22 cellular contexts compared by ENCODE assay signal in the genomic region with DNA sequence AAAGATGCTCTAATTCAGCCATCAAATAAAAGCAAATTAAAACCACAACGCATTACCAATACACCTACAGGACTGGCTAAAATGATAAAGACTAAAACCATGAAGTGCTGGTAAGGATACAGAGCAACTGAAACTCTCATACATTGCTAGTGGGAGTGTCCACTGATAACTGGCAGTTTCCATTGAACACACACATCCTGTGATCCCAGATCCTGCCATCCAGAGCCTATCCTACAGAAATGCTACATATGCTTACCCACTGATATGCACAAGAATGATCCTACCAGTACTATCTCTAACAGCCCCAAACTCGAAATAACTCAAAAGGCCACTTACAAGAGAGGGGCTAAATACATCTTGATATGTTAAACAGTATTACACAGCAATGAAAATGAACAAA.
DNase-seq lines count a peak whose midpoint lies in the region; ATAC-seq and TF ChIP-seq lines count a peak whose summit lies in the region.
"Had no signal": no experiment of that assay in that cellular context is flagged by ENCODE, and none has a peak within 500 bp of the region (broad histone marks: within the 10 kb centered on the region; RNA-seq: fewer than 3 reads in every experiment).

No MANE protein-coding gene starts in this region.

- H3K36me3 Mint-ChIP-seq in activated CD8-positive, alpha-beta memory T cell treated with anti-CD3 and anti-CD28 coated beads, Interleukin-2, amount 10 ng/mL, durations not matched to agents 7 days and 5 days, result peaks cover 22% of the 10 kb centered on the region
- peaks cover 40% of the 10 kb centered on the region for H3K36me3 Mint-ChIP-seq in activated CD8-positive, alpha-beta T cell treated with anti-CD3 and anti-CD28 coated beads, Interleukin-2, amount 10 ng/mL, durations not matched to agents 7 days and 5 days (ENCODE audit: low read depth)

- peak overlapping the region; percentile 80 for H3K4me3 Mint-ChIP-seq in activated CD8-positive, alpha-beta memory T cell treated with anti-CD3 and anti-CD28 coated beads, Interleukin-2, amount 10 ng/mL, durations not matched to agents 7 days and 5 days
- peak overlapping the region; percentile 66 for H3K4me3 Mint-ChIP-seq in activated CD8-positive, alpha-beta T cell treated with anti-CD3 and anti-CD28 coated beads, Interleukin-2, amount 10 ng/mL, durations not matched to agents 7 days and 5 days
- H3K4me3 Mint-ChIP-seq: activated B cell treated with CpG ODN at 0.5 μM for 24 hours; brain; nephron progenitor cell; stimulated activated effector memory CD8-positive, alpha-beta T cell treated with anti-CD3 and anti-CD28 coated beads, Interleukin-12 subunit alpha, Interleukin-12 subunit beta, amount 100 ng/mL, for 72 hours had no signal

- DNase-seq in activated CD8-positive, alpha-beta memory T cell treated with anti-CD3 and anti-CD28 coated beads, Interleukin-2, amount 10 ng/mL, durations not matched to agents 7 days and 5 days, result no peak
- DNase-seq in activated CD8-positive, alpha-beta memory T cell treated with anti-CD3 and anti-CD28 coated beads, Interleukin-2, amount 50 U/mL, for 48 hours, result no peak
- peak; percentile 14 for DNase-seq in activated CD8-positive, alpha-beta T cell treated with anti-CD3 and anti-CD28 coated beads, Interleukin-2, amount 10 ng/mL, durations not matched to agents 7 days and 5 days
- DNase-seq in islet precursor cell (peak; percentile 4), GM03348 (ENCODE audit: low spot score) (no peak)
- DNase-seq: activated B cell treated with CpG ODN at 0.5 μM for 24 hours, colonic mucosa, DMS 273 treated with DMSO at 0.1 percent for 48 hours, KG1, MV-4-11, NCI-H187 treated with DMSO at 0.1 percent for 48 hours, NCI-H2227 treated with DMSO at 0.1 percent for 48 hours, nephron progenitor cell, SJCRH30 had no signal

- H3K27ac ChIP-seq in HEK293 (ENCODE audit: extremely low read depth, low read depth, low read length), result no peak overlapping the region
- H3K27ac ChIP-seq: BLaER1, colonic mucosa, PC-9 had no signal

- CTCF ChIA-PET in activated CD8-positive, alpha-beta memory T cell treated with anti-CD3 and anti-CD28 coated beads, Interleukin-2, amount 10 ng/mL, durations not matched to agents 7 days and 5 days (lab: Charles Lee), result interaction anchor here (1.0 to 2.5 kb wide), 4 partner anchors 10 to 52 kb away, joined by 4 to 11 read pairs (median 4); no protein-coding TSS in a partner anchor
- CTCF ChIA-PET in HEK293 (lab: Yijun Ruan, JAX), result interaction anchor here (1.3 kb wide), 1 partner anchor 11 kb away, joined by 3 read pairs; no protein-coding TSS in a partner anchor
- CTCF ChIA-PET in activated CD8-positive, alpha-beta T cell treated with anti-CD3 and anti-CD28 coated beads, Interleukin-2, amount 10 ng/mL, durations not matched to agents 7 days and 5 days (lab: Charles Lee), result interaction anchor here (1.0 to 1.1 kb wide), 2 partner anchors 55 to 82 kb away, joined by 3 to 5 read pairs; no protein-coding TSS in a partner anchor

- H3K4me3 ChIP-seq in HEK293 (ENCODE audit: low read depth, low read length), result no peak overlapping the region
- H3K4me3 ChIP-seq: BLaER1, colonic mucosa, PC-9, SJCRH30 had no signal

- no peak for TF ChIP-seq CTCF in HEK293 (tag by site-specific recombination; IDR thresholded peaks at IDR 0.05)

- peaks cover 63% of the 10 kb centered on the region for H3K4me1 Mint-ChIP-seq in activated CD8-positive, alpha-beta memory T cell treated with anti-CD3 and anti-CD28 coated beads, Interleukin-2, amount 10 ng/mL, durations not matched to agents 7 days and 5 days
- peaks cover 66% of the 10 kb centered on the region for H3K4me1 Mint-ChIP-seq in activated CD8-positive, alpha-beta T cell treated with anti-CD3 and anti-CD28 coated beads, Interleukin-2, amount 10 ng/mL, durations not matched to agents 7 days and 5 days (ENCODE audit: low read depth)

- peak overlapping the region; percentile 98 for H3K27ac Mint-ChIP-seq in activated CD8-positive, alpha-beta memory T cell treated with anti-CD3 and anti-CD28 coated beads, Interleukin-2, amount 10 ng/mL, durations not matched to agents 7 days and 5 days
- H3K27ac Mint-ChIP-seq in activated CD8-positive, alpha-beta T cell treated with anti-CD3 and anti-CD28 coated beads, Interleukin-2, amount 10 ng/mL, durations not matched to agents 7 days and 5 days, result peak overlapping the region; percentile 65
- H3K27ac Mint-ChIP-seq: activated B cell treated with CpG ODN at 0.5 μM for 24 hours; nephron progenitor cell; stimulated activated effector memory CD8-positive, alpha-beta T cell treated with anti-CD3 and anti-CD28 coated beads, Interleukin-12 subunit alpha, Interleukin-12 subunit beta, amount 100 ng/mL, for 72 hours had no signal

- H3K36me3 ChIP-seq in HEK293 (ENCODE audit: control insufficient read depth in 2 of 2, insufficient read depth in 1 of 2, low read length in 2 of 2), result no peaks in the 10 kb centered on the region
- H3K36me3 ChIP-seq: colonic mucosa, SJCRH30 had no signal

- POLR2A ChIA-PET in HEK293 (lab: Yijun Ruan, JAX), result no interaction called here
- POLR2A ChIA-PET in activated CD8-positive, alpha-beta T cell treated with anti-CD3 and anti-CD28 coated beads, Interleukin-2, amount 10 ng/mL, durations not matched to agents 7 days and 5 days (lab: Charles Lee), result interaction anchor here (1.0 kb wide), 1 partner anchor 82 kb away, joined by 3 read pairs; no protein-coding TSS in a partner anchor

- peak; percentile 9 for ATAC-seq in activated CD8-positive, alpha-beta memory T cell treated with anti-CD3 and anti-CD28 coated beads, Interleukin-2, amount 10 ng/mL, durations not matched to agents 7 days and 5 days
- no peak for ATAC-seq in activated CD8-positive, alpha-beta T cell treated with anti-CD3 and anti-CD28 coated beads, Interleukin-2, amount 10 ng/mL, durations not matched to agents 7 days and 5 days
- ATAC-seq in GM18907 (IDR thresholded peaks at IDR 0.05; ENCODE audit: unreplicated experiment) (no peak), HG03159 (IDR thresholded peaks at IDR 0.05; ENCODE audit: unreplicated experiment) (no peak)
- ATAC-seq: left lobe of liver; stimulated activated effector memory CD8-positive, alpha-beta T cell treated with anti-CD3 and anti-CD28 coated beads, Interleukin-12 subunit alpha, Interleukin-12 subunit beta, amount 100 ng/mL, for 72 hours had no signal

- peaks cover 11% of the 10 kb centered on the region for H3K4me1 ChIP-seq in HEK293 (ENCODE audit: control insufficient read depth, insufficient read depth, low read length)
- H3K4me1 ChIP-seq: colonic mucosa had no signal

- H3K9me3 Mint-ChIP-seq in activated CD8-positive, alpha-beta memory T cell treated with anti-CD3 and anti-CD28 coated beads, Interleukin-2, amount 10 ng/mL, durations not matched to agents 7 days and 5 days (ENCODE audit: low read depth), result no peaks in the 10 kb centered on the region
- H3K9me3 Mint-ChIP-seq in activated CD8-positive, alpha-beta T cell treated with anti-CD3 and anti-CD28 coated beads, Interleukin-2, amount 10 ng/mL, durations not matched to agents 7 days and 5 days (ENCODE audit: insufficient read depth), result no peaks in the 10 kb centered on the region
- H3K9me3 Mint-ChIP-seq: activated B cell treated with CpG ODN at 0.5 μM for 24 hours; nephron progenitor cell; stimulated activated effector memory CD8-positive, alpha-beta T cell treated with anti-CD3 and anti-CD28 coated beads, Interleukin-12 subunit alpha, Interleukin-12 subunit beta, amount 100 ng/mL, for 72 hours had no signal

- H3K9me3 ChIP-seq in HEK293 (ENCODE audit: control insufficient read depth, insufficient read depth, low read depth, low read length), result no peaks in the 10 kb centered on the region
- H3K9me3 ChIP-seq: colonic mucosa, SJCRH30 had no signal

- no peaks in the 10 kb centered on the region for H3K27me3 Mint-ChIP-seq in activated CD8-positive, alpha-beta memory T cell treated with anti-CD3 and anti-CD28 coated beads, Interleukin-2, amount 10 ng/mL, durations not matched to agents 7 days and 5 days
- H3K27me3 Mint-ChIP-seq in activated CD8-positive, alpha-beta T cell treated with anti-CD3 and anti-CD28 coated beads, Interleukin-2, amount 10 ng/mL, durations not matched to agents 7 days and 5 days (ENCODE audit: low read depth), result no peaks in the 10 kb centered on the region
- H3K27me3 Mint-ChIP-seq: activated B cell treated with CpG ODN at 0.5 μM for 24 hours, brain had no signal

TF ChIP-seq in HEK293, 187 proteins besides CTCF, POLR2A, EP300 and RAD21:
- TF ChIP-seq ZNF302 (tag by site-specific recombination; IDR thresholded peaks at IDR 0.05; ENCODE audit: low read depth) (no peak), ZNF785 (tag by site-specific recombination; IDR thresholded peaks at IDR 0.05) (no peak), WT1 (tag by site-specific recombination; IDR thresholded peaks at IDR 0.05) (no peak), ZNF664 (tag by site-specific recombination; IDR thresholded peaks at IDR 0.05) (no peak)
- TF ChIP-seq, protein P1, sequence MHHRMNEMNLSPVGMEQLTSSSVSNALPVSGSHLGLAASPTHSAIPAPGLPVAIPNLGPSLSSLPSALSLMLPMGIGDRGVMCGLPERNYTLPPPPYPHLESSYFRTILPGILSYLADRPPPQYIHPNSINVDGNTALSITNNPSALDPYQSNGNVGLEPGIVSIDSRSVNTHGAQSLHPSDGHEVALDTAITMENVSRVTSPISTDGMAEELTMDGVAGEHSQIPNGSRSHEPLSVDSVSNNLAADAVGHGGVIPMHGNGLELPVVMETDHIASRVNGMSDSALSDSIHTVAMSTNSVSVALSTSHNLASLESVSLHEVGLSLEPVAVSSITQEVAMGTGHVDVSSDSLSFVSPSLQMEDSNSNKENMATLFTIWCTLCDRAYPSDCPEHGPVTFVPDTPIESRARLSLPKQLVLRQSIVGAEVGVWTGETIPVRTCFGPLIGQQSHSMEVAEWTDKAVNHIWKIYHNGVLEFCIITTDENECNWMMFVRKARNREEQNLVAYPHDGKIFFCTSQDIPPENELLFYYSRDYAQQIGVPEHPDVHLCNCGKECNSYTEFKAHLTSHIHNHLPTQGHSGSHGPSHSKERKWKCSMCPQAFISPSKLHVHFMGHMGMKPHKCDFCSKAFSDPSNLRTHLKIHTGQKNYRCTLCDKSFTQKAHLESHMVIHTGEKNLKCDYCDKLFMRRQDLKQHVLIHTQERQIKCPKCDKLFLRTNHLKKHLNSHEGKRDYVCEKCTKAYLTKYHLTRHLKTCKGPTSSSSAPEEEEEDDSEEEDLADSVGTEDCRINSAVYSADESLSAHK (tag by site-specific recombination; IDR thresholded peaks at IDR 0.05), result peak; percentile 81
TF ChIP-seq in HEK293: peak in this region for 1.

Comparison
In these comparisons a context has a peak if more than half of its experiments do, and no peak if none do; other contexts are left out.
1. DNase-seq: peak in activated CD8-positive, alpha-beta T cell treated with anti-CD3 and anti-CD28 coated beads, Interleukin-2, amount 10 ng/mL, durations not matched to agents 7 days and 5 days (single experiment) and islet precursor cell (single experiment); none in activated CD8-positive, alpha-beta memory T cell treated with anti-CD3 and anti-CD28 coated beads, Interleukin-2, amount 10 ng/mL, durations not matched to agents 7 days and 5 days (single experiment), activated CD8-positive, alpha-beta memory T cell treated with anti-CD3 and anti-CD28 coated beads, Interleukin-2, amount 50 U/mL, for 48 hours (single experiment) and GM03348 (single experiment).